1 cellular context compared by ENCODE assay signal in genomic region chr1:180926164-180926981, GRCh38.
TF ChIP-seq lines count a peak whose summit lies in the region.

No MANE protein-coding gene starts in this region.

TF ChIP-seq in HEK293, 187 proteins besides CTCF, POLR2A, EP300 and RAD21 (continued from another document):
- TF ChIP-seq, protein P1, sequence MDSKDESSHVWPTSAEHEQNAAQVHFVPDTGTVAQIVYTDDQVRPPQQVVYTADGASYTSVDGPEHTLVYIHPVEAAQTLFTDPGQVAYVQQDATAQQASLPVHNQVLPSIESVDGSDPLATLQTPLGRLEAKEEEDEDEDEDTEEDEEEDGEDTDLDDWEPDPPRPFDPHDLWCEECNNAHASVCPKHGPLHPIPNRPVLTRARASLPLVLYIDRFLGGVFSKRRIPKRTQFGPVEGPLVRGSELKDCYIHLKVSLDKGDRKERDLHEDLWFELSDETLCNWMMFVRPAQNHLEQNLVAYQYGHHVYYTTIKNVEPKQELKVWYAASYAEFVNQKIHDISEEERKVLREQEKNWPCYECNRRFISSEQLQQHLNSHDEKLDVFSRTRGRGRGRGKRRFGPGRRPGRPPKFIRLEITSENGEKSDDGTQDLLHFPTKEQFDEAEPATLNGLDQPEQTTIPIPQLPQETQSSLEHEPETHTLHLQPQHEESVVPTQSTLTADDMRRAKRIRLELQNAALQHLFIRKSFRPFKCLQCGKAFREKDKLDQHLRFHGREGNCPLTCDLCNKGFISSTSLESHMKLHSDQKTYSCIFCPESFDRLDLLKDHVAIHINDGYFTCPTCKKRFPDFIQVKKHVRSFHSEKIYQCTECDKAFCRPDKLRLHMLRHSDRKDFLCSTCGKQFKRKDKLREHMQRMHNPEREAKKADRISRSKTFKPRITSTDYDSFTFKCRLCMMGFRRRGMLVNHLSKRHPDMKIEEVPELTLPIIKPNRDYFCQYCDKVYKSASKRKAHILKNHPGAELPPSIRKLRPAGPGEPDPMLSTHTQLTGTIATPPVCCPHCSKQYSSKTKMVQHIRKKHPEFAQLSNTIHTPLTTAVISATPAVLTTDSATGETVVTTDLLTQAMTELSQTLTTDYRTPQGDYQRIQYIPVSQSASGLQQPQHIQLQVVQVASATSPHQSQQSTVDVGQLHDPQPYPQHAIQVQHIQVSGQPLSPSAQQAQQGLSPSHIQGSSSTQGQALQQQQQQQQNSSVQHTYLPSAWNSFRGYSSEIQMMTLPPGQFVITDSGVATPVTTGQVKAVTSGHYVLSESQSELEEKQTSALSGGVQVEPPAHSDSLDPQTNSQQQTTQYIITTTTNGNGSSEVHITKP (tag by site-specific recombination; IDR thresholded peaks at IDR 0.05): no peak
- no peak for TF ChIP-seq ZNF701 (tag by site-specific recombination; IDR thresholded peaks at IDR 0.05)
- TF ChIP-seq ZNF174 (tag by site-specific recombination; IDR thresholded peaks at IDR 0.05): no peak
- TF ChIP-seq ZSCAN18 (tag by site-specific recombination; IDR thresholded peaks at IDR 0.05): no peak
- TF ChIP-seq ZNF114 (tag by site-specific recombination; IDR thresholded peaks at IDR 0.05): no peak
- TF ChIP-seq ZIC2 (tag by site-specific recombination; IDR thresholded peaks at IDR 0.05): peak; percentile 97
- peak; percentile 21; the same call in 1 of the 2 replicates for TF ChIP-seq EGR2 (tag by site-specific recombination; IDR thresholded peaks at IDR 0.05; ENCODE audit: low read depth)
- TF ChIP-seq ZNF768 (tag by site-specific recombination; IDR thresholded peaks at IDR 0.05): no peak
- no peak for TF ChIP-seq ZNF791 (tag by site-specific recombination; IDR thresholded peaks at IDR 0.05)
- TF ChIP-seq ZNF548 (tag by site-specific recombination; IDR thresholded peaks at IDR 0.05): no peak
- no peak for TF ChIP-seq ZNF292 (tag by site-specific recombination; IDR thresholded peaks at IDR 0.05; ENCODE audit: borderline replicate concordance, low read depth)
- no peak for TF ChIP-seq ZNF830 (tag by site-specific recombination; IDR thresholded peaks at IDR 0.05; ENCODE audit: low read depth)
